Comparison of ENCODE assay signal across 1 cellular context in the genomic region with DNA sequence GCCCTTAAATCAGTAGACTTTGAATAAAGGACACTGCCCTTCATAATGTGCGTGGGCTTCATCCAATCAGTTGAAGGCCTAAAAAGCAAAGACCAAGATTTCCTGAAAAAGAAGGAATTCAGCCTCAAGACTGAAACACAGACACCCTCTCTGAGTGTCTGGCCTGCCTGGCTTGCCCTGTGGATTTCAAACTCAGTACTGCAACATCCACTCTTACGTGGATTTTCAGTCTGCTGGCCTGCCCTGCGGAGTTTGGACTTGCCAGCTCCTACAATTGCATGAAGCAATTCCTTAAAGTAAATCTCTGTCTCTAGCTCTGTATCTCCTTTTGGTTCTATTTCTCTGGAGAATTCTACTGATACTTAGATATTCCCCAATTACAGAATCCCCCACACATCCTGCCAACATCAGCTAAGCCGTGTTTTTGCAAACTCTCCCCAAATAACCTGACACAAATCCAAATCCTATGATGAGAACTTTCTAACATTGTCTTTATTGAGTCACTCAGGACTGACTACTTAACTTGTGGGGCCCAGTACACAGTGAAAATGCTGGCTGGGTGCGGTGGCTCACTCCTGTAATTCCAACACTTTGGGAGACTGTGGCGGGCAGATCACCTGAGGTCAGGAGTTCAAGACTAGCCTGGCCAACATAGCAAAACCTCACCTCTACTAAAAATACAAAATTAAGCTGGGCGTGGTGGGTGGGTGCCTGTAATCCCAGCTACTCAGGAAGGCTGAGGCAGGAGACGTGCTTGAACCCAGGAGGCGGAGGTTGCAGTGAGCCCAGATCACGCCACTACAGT.
TF ChIP-seq lines count a peak whose summit lies in the region.

No MANE protein-coding gene starts in this region.

TF ChIP-seq in IMR-90, 13 proteins besides CTCF, POLR2A, EP300 and RAD21:
- TF ChIP-seq SMC3 (IDR thresholded peaks at IDR 0.05; ENCODE audit: low read depth, low read length) = no peak
- no peak for TF ChIP-seq MXI1 (IDR thresholded peaks at IDR 0.05; ENCODE audit: borderline replicate concordance, low read depth, low read length)
TF ChIP-seq in IMR-90: peak in this region for 0.
